Comparison of ENCODE assay signal across 21 cellular contexts in genomic region chr11:95507794-95508193, GRCh38.
DNase-seq lines count a peak whose midpoint lies in the region; ATAC-seq and TF ChIP-seq lines count a peak whose summit lies in the region.
"Had no signal": no experiment of that assay in that cellular context is flagged by ENCODE, and none has a peak within 500 bp of the region (broad histone marks: within the 10 kb centered on the region; RNA-seq: fewer than 3 reads in every experiment).

No MANE protein-coding gene starts in this region.

- 87 to 100% methylated on average over 1 to 3 of the region's 3 CpGs for WGBS in endodermal cell (ENCODE audit: insufficient coverage in 1 of 2, insufficient read length in 1 of 2), 2 experiments
- WGBS in suprapubic skin = 49% methylated on average over 3 of the region's 3 CpGs

- H3K27ac ChIP-seq in endodermal cell (ENCODE audit: low read depth, low read length) (no peak overlapping the region), suprapubic skin (no peak overlapping the region)
- H3K27ac ChIP-seq: A549, skin epidermis, transverse colon had no signal

- H3K9me2 ChIP-seq in Loucy (replicated peaks; ENCODE audit: low read depth, low read length) = no peaks in the 10 kb centered on the region

- no peak for TF ChIP-seq POLR2A in suprapubic skin (IDR thresholded peaks at IDR 0.05)

- H3K27me3 ChIP-seq in Loucy (ENCODE audit: insufficient read depth, low read length, poor library complexity, severe bottlenecking) = no peaks in the 10 kb centered on the region
- H3K27me3 ChIP-seq in endodermal cell (ENCODE audit: control insufficient read depth, insufficient read depth, low read length, poor library complexity, severe bottlenecking) = no peaks in the 10 kb centered on the region
- no peaks in the 10 kb centered on the region for H3K27me3 ChIP-seq in suprapubic skin
- H3K27me3 ChIP-seq: transverse colon had no signal

- no peaks in the 10 kb centered on the region for H4K20me1 ChIP-seq in Loucy (ENCODE audit: insufficient read depth, low read length, poor library complexity, severe bottlenecking)

- intact Hi-C loops in activated CD4-positive, alpha-beta memory T cell treated with anti-CD3 and anti-CD28 coated beads for 36 hours (cut with micrococcal nuclease) = loop anchor here (2.0 kb wide), 1 partner anchor 197 kb away; no protein-coding TSS in a partner anchor

- H3K9me3 ChIP-seq in Loucy (ENCODE audit: insufficient read depth, low read depth, low read length) (no peaks in the 10 kb centered on the region), endodermal cell (ENCODE audit: control insufficient read depth, low read length) (no peaks in the 10 kb centered on the region), suprapubic skin (no peaks in the 10 kb centered on the region)
- H3K9me3 ChIP-seq: A549, transverse colon had no signal

- no peaks in the 10 kb centered on the region for H3K36me3 Mint-ChIP-seq in activated CD4-positive, alpha-beta memory T cell treated with anti-CD3 and anti-CD28 coated beads for 36 hours
- no peaks in the 10 kb centered on the region for H3K36me3 Mint-ChIP-seq in activated CD4-positive, alpha-beta memory T cell treated with anti-CD3 and anti-CD28 coated beads, Interleukin-2, amount 10 ng/mL, durations not matched to agents 7 days and 5 days (ENCODE audit: low read depth)
- H3K36me3 Mint-ChIP-seq in endodermal cell (ENCODE audit: low read depth) = no peaks in the 10 kb centered on the region
- no peaks in the 10 kb centered on the region for H3K36me3 Mint-ChIP-seq in stimulated activated effector memory CD8-positive, alpha-beta T cell treated with anti-CD3 and anti-CD28 coated beads, Interleukin-12 subunit alpha, Interleukin-12 subunit beta, amount 100 ng/mL, for 72 hours
- H3K36me3 Mint-ChIP-seq: CD8-positive, alpha-beta T cell; stimulated activated memory B cell treated with anti-CD40 and anti-IgM and Interleukin-4, amounts not matched to agents 10 μg/mL and 1 μg/mL and 100 μg/mL, for 72 hours had no signal

- no peaks in the 10 kb centered on the region for H3K79me2 ChIP-seq in Loucy (ENCODE audit: insufficient read depth, low read length)

- no peaks in the 10 kb centered on the region for H3K27me3 Mint-ChIP-seq in activated CD4-positive, alpha-beta memory T cell treated with anti-CD3 and anti-CD28 coated beads for 36 hours
- no peaks in the 10 kb centered on the region for H3K27me3 Mint-ChIP-seq in activated CD4-positive, alpha-beta memory T cell treated with anti-CD3 and anti-CD28 coated beads, Interleukin-2, amount 10 ng/mL, durations not matched to agents 7 days and 5 days
- no peaks in the 10 kb centered on the region for H3K27me3 Mint-ChIP-seq in endodermal cell (ENCODE audit: insufficient read depth)
- H3K27me3 Mint-ChIP-seq: stimulated activated memory B cell treated with anti-CD40 and anti-IgM and Interleukin-4, amounts not matched to agents 10 μg/mL and 1 μg/mL and 100 μg/mL, for 72 hours had no signal

- peaks cover 5% of the 10 kb centered on the region for H3K4me1 Mint-ChIP-seq in activated CD4-positive, alpha-beta memory T cell treated with anti-CD3 and anti-CD28 coated beads for 36 hours (ENCODE audit: low read depth)
- no peaks in the 10 kb centered on the region for H3K4me1 Mint-ChIP-seq in activated CD4-positive, alpha-beta memory T cell treated with anti-CD3 and anti-CD28 coated beads, Interleukin-2, amount 10 ng/mL, durations not matched to agents 7 days and 5 days
- peaks cover 9% of the 10 kb centered on the region for H3K4me1 Mint-ChIP-seq in endodermal cell
- no peaks in the 10 kb centered on the region for H3K4me1 Mint-ChIP-seq in stimulated activated effector memory CD8-positive, alpha-beta T cell treated with anti-CD3 and anti-CD28 coated beads, Interleukin-12 subunit alpha, Interleukin-12 subunit beta, amount 100 ng/mL, for 72 hours

- H3K36me3 ChIP-seq in Loucy (ENCODE audit: insufficient read depth, low read length) (no peaks in the 10 kb centered on the region), endodermal cell (ENCODE audit: control insufficient read depth, insufficient read depth, low read length) (no peaks in the 10 kb centered on the region), suprapubic skin (no peaks in the 10 kb centered on the region)
- H3K36me3 ChIP-seq: transverse colon had no signal

- no peak for TF ChIP-seq EP300 in suprapubic skin (IDR thresholded peaks at IDR 0.05)

- CTCF ChIA-PET in activated CD4-positive, alpha-beta memory T cell treated with anti-CD3 and anti-CD28 coated beads for 36 hours (lab: Charles Lee) = interaction anchor here (1.6 kb wide), 1 partner anchor 198 kb away, joined by 11 read pairs; no protein-coding TSS in a partner anchor
- CTCF ChIA-PET in activated CD4-positive, alpha-beta memory T cell treated with anti-CD3 and anti-CD28 coated beads, Interleukin-2, amount 10 ng/mL, durations not matched to agents 7 days and 5 days (lab: Charles Lee) = no interaction called here

- ATAC-seq in stimulated activated effector memory CD8-positive, alpha-beta T cell treated with anti-CD3 and anti-CD28 coated beads, Interleukin-12 subunit alpha, Interleukin-12 subunit beta, amount 100 ng/mL, for 72 hours = peak; percentile 37
- ATAC-seq in omental fat pad (ENCODE audit: low FRiP score) = no peak
- ATAC-seq: A549; activated T-cell treated with anti-CD3 and anti-CD28 coated beads, Interleukin-2, amount 50 U/mL, for 72 hours; CD8-positive, alpha-beta T cell; stimulated activated memory B cell treated with anti-CD40 and anti-IgM and Interleukin-4, amounts not matched to agents 10 μg/mL and 1 μg/mL and 100 μg/mL, for 72 hours had no signal

- H3K4me3 ChIP-seq in Loucy (ENCODE audit: low read length, poor library complexity, severe bottlenecking) (no peak overlapping the region), endodermal cell (ENCODE audit: low read length) (no peak overlapping the region), suprapubic skin (no peak overlapping the region)
- H3K4me3 ChIP-seq: A549, skin epidermis, transverse colon had no signal

- H3K4me1 ChIP-seq in Loucy (ENCODE audit: insufficient read depth, low read length, poor library complexity, severe bottlenecking) (peaks cover 4% of the 10 kb centered on the region), endodermal cell (ENCODE audit: control insufficient read depth, insufficient read depth, low read length) (no peaks in the 10 kb centered on the region), suprapubic skin (peaks cover 7% of the 10 kb centered on the region)

- H3K9me3 Mint-ChIP-seq in activated CD4-positive, alpha-beta memory T cell treated with anti-CD3 and anti-CD28 coated beads for 36 hours = no peaks in the 10 kb centered on the region
- H3K9me3 Mint-ChIP-seq in activated CD4-positive, alpha-beta memory T cell treated with anti-CD3 and anti-CD28 coated beads, Interleukin-2, amount 10 ng/mL, durations not matched to agents 7 days and 5 days = no peaks in the 10 kb centered on the region
- no peaks in the 10 kb centered on the region for H3K9me3 Mint-ChIP-seq in endodermal cell
- no peaks in the 10 kb centered on the region for H3K9me3 Mint-ChIP-seq in stimulated activated effector memory CD8-positive, alpha-beta T cell treated with anti-CD3 and anti-CD28 coated beads, Interleukin-12 subunit alpha, Interleukin-12 subunit beta, amount 100 ng/mL, for 72 hours
- H3K9me3 Mint-ChIP-seq: activated T-cell treated with anti-CD3 and anti-CD28 coated beads, Interleukin-2, amount 50 U/mL, for 72 hours; CD8-positive, alpha-beta T cell; stimulated activated memory B cell treated with anti-CD40 and anti-IgM and Interleukin-4, amounts not matched to agents 10 μg/mL and 1 μg/mL and 100 μg/mL, for 72 hours had no signal

- DNase-seq in activated CD4-positive, alpha-beta memory T cell treated with anti-CD3 and anti-CD28 coated beads for 36 hours = peak; percentile 17
- DNase-seq in activated CD4-positive, alpha-beta memory T cell treated with anti-CD3 and anti-CD28 coated beads, Interleukin-2, amount 10 ng/mL, durations not matched to agents 7 days and 5 days = no peak
- DNase-seq in endodermal cell (no peak), EL (no peak), suprapubic skin (ENCODE audit: low spot score in 2 of 2) (no peak), omental fat pad (ENCODE audit: low spot score) (no peak)
- DNase-seq in stimulated activated effector memory CD8-positive, alpha-beta T cell treated with anti-CD3 and anti-CD28 coated beads, Interleukin-12 subunit alpha, Interleukin-12 subunit beta, amount 100 ng/mL, for 72 hours (ENCODE audit: low spot score in 2 of 2) = no peak
- DNase-seq: activated CD4-positive, alpha-beta T cell treated with anti-CD3 and anti-CD28 coated beads, Interleukin-2, amount 50 U/mL, for 48 hours; CD8-positive, alpha-beta T cell; effector CD4-positive, alpha-beta T cell; foreskin fibroblast; HCEC 1CT; MM.1S; NCI-H1930; posterior cingulate gyrus; transverse colon had no signal

- no peak overlapping the region for H2AFZ ChIP-seq in Loucy (ENCODE audit: low read length)

- H3K9ac ChIP-seq in Loucy (ENCODE audit: low read depth, low read length, poor library complexity, severe bottlenecking) = no peak overlapping the region
- H3K9ac ChIP-seq in endodermal cell (ENCODE audit: extremely low read depth, low read length, poor library complexity, severe bottlenecking) = no peak overlapping the region

- H3K27ac Mint-ChIP-seq in activated CD4-positive, alpha-beta memory T cell treated with anti-CD3 and anti-CD28 coated beads for 36 hours = no peak overlapping the region
- no peak overlapping the region for H3K27ac Mint-ChIP-seq in activated CD4-positive, alpha-beta memory T cell treated with anti-CD3 and anti-CD28 coated beads, Interleukin-2, amount 10 ng/mL, durations not matched to agents 7 days and 5 days
- H3K27ac Mint-ChIP-seq in endodermal cell = no peak overlapping the region
- no peak overlapping the region for H3K27ac Mint-ChIP-seq in stimulated activated effector memory CD8-positive, alpha-beta T cell treated with anti-CD3 and anti-CD28 coated beads, Interleukin-12 subunit alpha, Interleukin-12 subunit beta, amount 100 ng/mL, for 72 hours
- H3K27ac Mint-ChIP-seq: activated T-cell treated with anti-CD3 and anti-CD28 coated beads, Interleukin-2, amount 50 U/mL, for 72 hours; CD8-positive, alpha-beta T cell; stimulated activated memory B cell treated with anti-CD40 and anti-IgM and Interleukin-4, amounts not matched to agents 10 μg/mL and 1 μg/mL and 100 μg/mL, for 72 hours had no signal

- POLR2A ChIA-PET in activated CD4-positive, alpha-beta memory T cell treated with anti-CD3 and anti-CD28 coated beads for 36 hours (lab: Charles Lee) = no interaction called here
- POLR2A ChIA-PET in activated CD4-positive, alpha-beta memory T cell treated with anti-CD3 and anti-CD28 coated beads, Interleukin-2, amount 10 ng/mL, durations not matched to agents 7 days and 5 days (lab: Charles Lee) = no interaction called here

- TF ChIP-seq CTCF in Loucy (conservative IDR thresholded peaks at IDR 0.05; ENCODE audit: low read length) = peak; percentile 56
- peak; percentile 55 for TF ChIP-seq CTCF in endodermal cell (conservative IDR thresholded peaks at IDR 0.05)
- TF ChIP-seq CTCF in suprapubic skin (IDR thresholded peaks at IDR 0.05) = no peak
- no peak for TF ChIP-seq CTCF in omental fat pad (IDR thresholded peaks at IDR 0.05)

- H3K4me2 ChIP-seq in Loucy (ENCODE audit: low read depth, low read length, poor library complexity, severe bottlenecking) = no peak overlapping the region
- H3K4me2 ChIP-seq: A549 had no signal

- no peaks in the 10 kb centered on the region for H3F3A ChIP-seq in Loucy (ENCODE audit: low read depth)

- no peak overlapping the region for H3K4me3 Mint-ChIP-seq in activated CD4-positive, alpha-beta memory T cell treated with anti-CD3 and anti-CD28 coated beads for 36 hours
- H3K4me3 Mint-ChIP-seq in activated CD4-positive, alpha-beta memory T cell treated with anti-CD3 and anti-CD28 coated beads, Interleukin-2, amount 10 ng/mL, durations not matched to agents 7 days and 5 days = no peak overlapping the region
- H3K4me3 Mint-ChIP-seq in endodermal cell = no peak overlapping the region
- no peak overlapping the region for H3K4me3 Mint-ChIP-seq in stimulated activated effector memory CD8-positive, alpha-beta T cell treated with anti-CD3 and anti-CD28 coated beads, Interleukin-12 subunit alpha, Interleukin-12 subunit beta, amount 100 ng/mL, for 72 hours
- H3K4me3 Mint-ChIP-seq: activated T-cell treated with anti-CD3 and anti-CD28 coated beads, Interleukin-2, amount 50 U/mL, for 72 hours; CD8-positive, alpha-beta T cell; stimulated activated memory B cell treated with anti-CD40 and anti-IgM and Interleukin-4, amounts not matched to agents 10 μg/mL and 1 μg/mL and 100 μg/mL, for 72 hours had no signal

Comparison
In these comparisons a context has a peak if more than half of its experiments do, and no peak if none do; other contexts are left out.
1. CTCF ChIP-seq: peak in Loucy (single experiment) and endodermal cell (single experiment); none in suprapubic skin (0 of 2) and omental fat pad (0 of 3).